In genomic region chr15:85178366-85178765, GRCh38 we compare ENCODE assay signal across 28 cellular contexts.
"Had no signal": no experiment of that assay in that cellular context is flagged by ENCODE, and none has a peak within 500 bp of the region (broad histone marks: within the 10 kb centered on the region; RNA-seq: fewer than 3 reads in every experiment).

No MANE protein-coding gene starts in this region.

- H3K36me3 Mint-ChIP-seq: activated naive CD8-positive, alpha-beta T cell; stimulated activated naive B cell treated with anti-CD40 and anti-IgM and Interleukin-4, amounts not matched to agents 10 μg/mL and 1 μg/mL and 100 μg/mL, for 72 hours had no signal

- H3K36me3 ChIP-seq: esophagus muscularis mucosa, heart right ventricle, left ventricle myocardium inferior, neutrophil, prostate gland, stomach, thyroid gland, upper lobe of right lung had no signal

- H3K27ac Mint-ChIP-seq: activated CD4-positive, alpha-beta T cell treated with anti-CD3 and anti-CD28 coated beads for 36 hours; activated naive CD8-positive, alpha-beta T cell; stimulated activated naive B cell treated with anti-CD40 and anti-IgM and Interleukin-4, amounts not matched to agents 10 μg/mL and 1 μg/mL and 100 μg/mL, for 72 hours; T-helper 2 cell treated with Interferon-gamma antibody and Interleukin-4, amounts not matched to agents 5 μg/mL and 100 μg/mL, for 36 hours had no signal

- H3K9me3 ChIP-seq: body of pancreas, esophagus muscularis mucosa, heart right ventricle, left ventricle myocardium inferior, neutrophil, prostate gland, stomach, thyroid gland, upper lobe of right lung had no signal

- H3K9me3 Mint-ChIP-seq: stimulated activated naive B cell treated with anti-CD40 and anti-IgM and Interleukin-4, amounts not matched to agents 10 μg/mL and 1 μg/mL and 100 μg/mL, for 72 hours; T-helper 2 cell treated with Interferon-gamma antibody and Interleukin-4, amounts not matched to agents 5 μg/mL and 100 μg/mL, for 36 hours had no signal

- H3K4me3 Mint-ChIP-seq: activated CD4-positive, alpha-beta T cell treated with anti-CD3 and anti-CD28 coated beads for 36 hours; activated naive CD8-positive, alpha-beta T cell; nephron; stimulated activated naive B cell treated with anti-CD40 and anti-IgM and Interleukin-4, amounts not matched to agents 10 μg/mL and 1 μg/mL and 100 μg/mL, for 72 hours; T-helper 2 cell treated with Interferon-gamma antibody and Interleukin-4, amounts not matched to agents 5 μg/mL and 100 μg/mL, for 36 hours had no signal

- H3K4me3 ChIP-seq: body of pancreas, esophagus muscularis mucosa, heart right ventricle, left ventricle myocardium inferior, lung, prostate gland, stomach, thyroid gland, upper lobe of right lung had no signal

- ATAC-seq: activated CD4-positive, alpha-beta T cell treated with anti-CD3 and anti-CD28 coated beads for 36 hours; body of pancreas; foreskin keratinocyte; heart right ventricle; stimulated activated naive B cell treated with anti-CD40 and anti-IgM and Interleukin-4, amounts not matched to agents 10 μg/mL and 1 μg/mL and 100 μg/mL, for 72 hours; upper lobe of right lung had no signal

- FAIRE-seq: colon had no signal

- H3K27ac ChIP-seq: body of pancreas, esophagus muscularis mucosa, foreskin keratinocyte, left ventricle myocardium inferior, neutrophil, prostate gland, stomach, upper lobe of right lung had no signal

- DNase-seq: activated CD4-positive, alpha-beta T cell treated with anti-CD3 and anti-CD28 coated beads for 36 hours; activated CD4-positive, CD25-positive, alpha-beta regulatory T cell; activated effector memory CD4-positive, alpha-beta T cell treated with Interleukin-2 at 50 U/mL for 16 hours; activated naive CD4-positive, alpha-beta T cell treated with Interleukin-2 at 50 U/mL for 16 hours; aorta; body of pancreas; dermis blood vessel endothelial cell; effector CD4-positive, alpha-beta T cell; foreskin keratinocyte; heart right ventricle; kidney glomerular epithelial cell; left ventricle myocardium inferior; mesendoderm; retina; stimulated activated CD4-positive, alpha-beta T cell treated with anti-CD3 and anti-CD28 coated beads, Interleukin-15, amount 100 ng/mL, for 24 hours; stimulated activated CD4-positive, alpha-beta T cell treated with anti-CD3 and anti-CD28 coated beads, Interleukin-2, amount 100 ng/mL, for 24 hours; stimulated activated naive B cell treated with anti-CD40 and anti-IgM and Interleukin-4, amounts not matched to agents 10 μg/mL and 1 μg/mL and 100 μg/mL, for 72 hours; stomach; thyroid gland; upper lobe of right lung had no signal

- H3K4me1 ChIP-seq: body of pancreas, prostate gland, upper lobe of right lung had no signal

- H3K4me1 Mint-ChIP-seq: activated CD4-positive, alpha-beta T cell treated with anti-CD3 and anti-CD28 coated beads for 36 hours; stimulated activated naive B cell treated with anti-CD40 and anti-IgM and Interleukin-4, amounts not matched to agents 10 μg/mL and 1 μg/mL and 100 μg/mL, for 72 hours had no signal

- H3K27me3 ChIP-seq: body of pancreas, esophagus muscularis mucosa, heart right ventricle, neutrophil, stomach, thyroid gland, upper lobe of right lung had no signal
